ENCODE assay signal across 20 cellular contexts in genomic region chr1:96372881-96373280, GRCh38.
"Had no signal": no experiment of that assay in that cellular context is flagged by ENCODE, and none has a peak within 500 bp of the region (broad histone marks: within the 10 kb centered on the region; RNA-seq: fewer than 3 reads in every experiment).

No MANE protein-coding gene starts in this region.

- DNase-seq: cortex of kidney; effector memory CD8-positive, alpha-beta T cell; gastrocnemius medialis; head of caudate nucleus; kidney; mucosa of descending colon; naive B cell; stimulated activated CD4-positive, alpha-beta T cell treated with anti-CD3 and anti-CD28 coated beads, Interleukin-2, amount 100 ng/mL, for 24 hours; stimulated activated CD4-positive, alpha-beta T cell treated with anti-CD3 and anti-CD28 coated beads, Interleukin-4, amount 100 ng/mL, for 24 hours; stimulated activated naive CD4-positive, alpha-beta T cell treated with Interleukin-2 at 50 U/mL for 16 hours; stomach; thyroid gland; trophoblast cell had no signal

- H3K4me3 ChIP-seq: gastrocnemius medialis, lung, mucosa of descending colon, prostate gland, right atrium auricular region, stomach, thyroid gland had no signal

- H3K4me1 Mint-ChIP-seq: memory B cell; naive B cell; neural crest cell; stimulated activated effector memory CD8-positive, alpha-beta T cell treated with anti-CD3 and anti-CD28 coated beads, Interleukin-12 subunit alpha, Interleukin-12 subunit beta, amount 100 ng/mL, for 72 hours had no signal

- H3K27me3 Mint-ChIP-seq: effector memory CD8-positive, alpha-beta T cell; memory B cell; naive B cell; natural killer cell treated with Interleukin-12 subunit alpha and Interleukin-12 subunit beta and Interleukin-15 and Interleukin-18, amount 100 ng/mL, for 72 hours had no signal

- H3K4me3 Mint-ChIP-seq: effector memory CD8-positive, alpha-beta T cell; memory B cell; naive B cell; natural killer cell treated with Interleukin-12 subunit alpha and Interleukin-12 subunit beta and Interleukin-15 and Interleukin-18, amount 100 ng/mL, for 72 hours; neural crest cell; stimulated activated effector memory CD8-positive, alpha-beta T cell treated with anti-CD3 and anti-CD28 coated beads, Interleukin-12 subunit alpha, Interleukin-12 subunit beta, amount 100 ng/mL, for 72 hours had no signal

- H3K27ac Mint-ChIP-seq: effector memory CD8-positive, alpha-beta T cell; memory B cell; naive B cell; natural killer cell treated with Interleukin-12 subunit alpha and Interleukin-12 subunit beta and Interleukin-15 and Interleukin-18, amount 100 ng/mL, for 72 hours; stimulated activated effector memory CD8-positive, alpha-beta T cell treated with anti-CD3 and anti-CD28 coated beads, Interleukin-12 subunit alpha, Interleukin-12 subunit beta, amount 100 ng/mL, for 72 hours had no signal

- H3K36me3 Mint-ChIP-seq: memory B cell; naive B cell; natural killer cell treated with Interleukin-12 subunit alpha and Interleukin-12 subunit beta and Interleukin-15 and Interleukin-18, amount 100 ng/mL, for 72 hours; stimulated activated effector memory CD8-positive, alpha-beta T cell treated with anti-CD3 and anti-CD28 coated beads, Interleukin-12 subunit alpha, Interleukin-12 subunit beta, amount 100 ng/mL, for 72 hours had no signal
